ENCODE assay signal across 9 cellular contexts in the genomic region with DNA sequence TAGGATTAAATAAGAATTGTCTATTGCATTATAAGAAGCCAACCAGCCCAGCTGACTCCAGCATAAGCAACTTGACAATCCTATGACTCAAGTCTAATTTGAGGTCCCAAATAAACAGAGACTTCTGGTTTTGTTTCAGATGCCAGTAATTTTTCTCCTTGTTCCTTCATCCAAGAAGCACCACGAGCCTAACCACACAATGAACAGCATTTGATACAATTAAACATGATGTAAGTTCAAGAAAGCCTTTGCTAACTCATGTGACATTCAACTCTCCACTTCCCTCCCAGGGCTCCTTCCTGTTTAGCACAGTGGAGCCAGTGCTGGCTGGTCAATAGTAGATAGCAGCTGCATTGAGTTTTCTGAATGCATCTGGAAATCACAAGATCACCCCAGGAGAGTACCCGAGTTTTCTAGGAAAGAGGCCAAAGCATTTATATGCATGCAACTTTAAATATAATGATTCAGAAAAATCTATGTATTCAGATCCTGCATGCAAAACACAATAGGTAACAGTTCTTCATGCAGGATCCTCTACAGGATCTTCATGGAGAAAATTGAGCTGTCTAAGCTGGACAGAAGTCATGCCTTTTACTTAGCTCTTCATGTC.
DNase-seq lines count a peak whose midpoint lies in the region; ATAC-seq and TF ChIP-seq lines count a peak whose summit lies in the region.
"Had no signal": no experiment of that assay in that cellular context is flagged by ENCODE, and none has a peak within 500 bp of the region (broad histone marks: within the 10 kb centered on the region; RNA-seq: fewer than 3 reads in every experiment).

No MANE protein-coding gene starts in this region.

- H3K27me3 Mint-ChIP-seq in nephron progenitor cell (ENCODE audit: low read depth, poor library complexity) = no peaks in the 10 kb centered on the region

- H3K27me3 ChIP-seq in lung (ENCODE audit: control insufficient read depth, insufficient read depth) (no peaks in the 10 kb centered on the region), hepatocyte (no peaks in the 10 kb centered on the region)

- no peaks in the 10 kb centered on the region for H4K20me1 ChIP-seq in hepatocyte (ENCODE audit: insufficient read depth, poor library complexity, severe bottlenecking)

- no peaks in the 10 kb centered on the region for H3K9me3 ChIP-seq in lung (ENCODE audit: control insufficient read depth in 2 of 2, insufficient read depth in 1 of 2, low read length in 1 of 2)
- H3K9me3 ChIP-seq in hepatocyte (ENCODE audit: low read depth) = no peaks in the 10 kb centered on the region

- ATAC-seq in HG03442 (IDR thresholded peaks at IDR 0.05; ENCODE audit: unreplicated experiment) = peak; percentile 67
- ATAC-seq in lung (ENCODE audit: insufficient read depth, low FRiP score) = peak; percentile 64
- ATAC-seq: left colon had no signal

- H3K9me2 ChIP-seq in hepatocyte (replicated peaks; ENCODE audit: insufficient read depth) = no peaks in the 10 kb centered on the region

- no peaks in the 10 kb centered on the region for H3K4me1 Mint-ChIP-seq in nephron progenitor cell

- H3K27ac ChIP-seq in lung (ENCODE audit: low read depth in 1 of 2, low read length in 1 of 2) (no peak overlapping the region), hepatocyte (no peak overlapping the region)

- WGBS in lung, 2 donors = 6 to 27% methylated on average over 2 of the region's 2 CpGs
- 58% methylated on average over 2 of the region's 2 CpGs for WGBS in hepatocyte (ENCODE audit: low lambda C conversion rate, missing lambda C conversion rate)

- H3K36me3 ChIP-seq in lung (ENCODE audit: control insufficient read depth in 2 of 2, insufficient read depth in 2 of 2, low read length in 2 of 2) = no peaks in the 10 kb centered on the region
- no peaks in the 10 kb centered on the region for H3K36me3 ChIP-seq in hepatocyte (replicated peaks; ENCODE audit: insufficient read depth, low read depth)

- peak; percentile 86 for DNase-seq in AG08395 (ENCODE audit: low spot score)
- peak; percentile 98 for DNase-seq in astrocyte of the spinal cord (ENCODE audit: low read depth, low spot score)
- peak; percentile 38 for DNase-seq in lung (ENCODE audit: low spot score)
- DNase-seq in hepatocyte (ENCODE audit: low spot score) = no peak
- DNase-seq in GM13976 (ENCODE audit: low spot score) = no peak
- DNase-seq in NCI-H748 (lab: John Stamatoyannopoulos, UW; ENCODE audit: unreplicated experiment) = no peak
- DNase-seq in nephron progenitor cell = no peak

- no peaks in the 10 kb centered on the region for H3K79me2 ChIP-seq in hepatocyte

- H3K4me2 ChIP-seq in hepatocyte = no peak overlapping the region

- no peak overlapping the region for H3K4me3 ChIP-seq in astrocyte of the spinal cord (ENCODE audit: low read depth, low read length)
- H3K4me3 ChIP-seq in lung = no peak overlapping the region
- H3K4me3 ChIP-seq in hepatocyte = no peak overlapping the region

- H3K4me1 ChIP-seq in lung (ENCODE audit: control insufficient read depth in 2 of 2, insufficient read depth in 2 of 2, low read length in 2 of 2) (peaks cover 2 to 11% of the 10 kb centered on the region in 2 donors), hepatocyte (ENCODE audit: insufficient read depth) (peaks cover 5% of the 10 kb centered on the region)

- H3K9me3 Mint-ChIP-seq in nephron progenitor cell = no peaks in the 10 kb centered on the region

- no peak overlapping the region for H3K27ac Mint-ChIP-seq in nephron progenitor cell

- H2AFZ ChIP-seq in hepatocyte = no peak overlapping the region

- in situ Hi-C loops in astrocyte of the spinal cord (cut with HindIII; ENCODE audit: low sequenced_read_pairs) (no loop called here), GM13976 (cut with MboI; ENCODE audit: low sequenced_read_pairs, unreplicated experiment) (no loop called here)

- H3K36me3 Mint-ChIP-seq in nephron progenitor cell (ENCODE audit: low read depth) = no peaks in the 10 kb centered on the region

- TF ChIP-seq CTCF in astrocyte of the spinal cord (IDR thresholded peaks at IDR 0.05; ENCODE audit: low read depth, low read length) (no peak), lung (IDR thresholded peaks at IDR 0.05; ENCODE audit: control extremely low read depth, extremely low read depth) (no peak), hepatocyte (IDR thresholded peaks at IDR 0.05; ENCODE audit: poor library complexity) (no peak), GM13976 (IDR thresholded peaks at IDR 0.05; ENCODE audit: borderline replicate concordance, control extremely low read depth, extremely low read depth, insufficient read depth, missing control alignments) (no peak), nephron progenitor cell (IDR thresholded peaks at IDR 0.05) (no peak)

- no peak overlapping the region for H3K4me3 Mint-ChIP-seq in nephron progenitor cell

Comparison
In these comparisons a context has a peak if more than half of its experiments do, and no peak if none do; other contexts are left out.
1. DNase-seq: peak in AG08395 (single experiment), astrocyte of the spinal cord (single experiment) and lung (single experiment); none in hepatocyte (single experiment), GM13976 (single experiment), NCI-H748 (single experiment) and nephron progenitor cell (single experiment).